In the genomic region with DNA sequence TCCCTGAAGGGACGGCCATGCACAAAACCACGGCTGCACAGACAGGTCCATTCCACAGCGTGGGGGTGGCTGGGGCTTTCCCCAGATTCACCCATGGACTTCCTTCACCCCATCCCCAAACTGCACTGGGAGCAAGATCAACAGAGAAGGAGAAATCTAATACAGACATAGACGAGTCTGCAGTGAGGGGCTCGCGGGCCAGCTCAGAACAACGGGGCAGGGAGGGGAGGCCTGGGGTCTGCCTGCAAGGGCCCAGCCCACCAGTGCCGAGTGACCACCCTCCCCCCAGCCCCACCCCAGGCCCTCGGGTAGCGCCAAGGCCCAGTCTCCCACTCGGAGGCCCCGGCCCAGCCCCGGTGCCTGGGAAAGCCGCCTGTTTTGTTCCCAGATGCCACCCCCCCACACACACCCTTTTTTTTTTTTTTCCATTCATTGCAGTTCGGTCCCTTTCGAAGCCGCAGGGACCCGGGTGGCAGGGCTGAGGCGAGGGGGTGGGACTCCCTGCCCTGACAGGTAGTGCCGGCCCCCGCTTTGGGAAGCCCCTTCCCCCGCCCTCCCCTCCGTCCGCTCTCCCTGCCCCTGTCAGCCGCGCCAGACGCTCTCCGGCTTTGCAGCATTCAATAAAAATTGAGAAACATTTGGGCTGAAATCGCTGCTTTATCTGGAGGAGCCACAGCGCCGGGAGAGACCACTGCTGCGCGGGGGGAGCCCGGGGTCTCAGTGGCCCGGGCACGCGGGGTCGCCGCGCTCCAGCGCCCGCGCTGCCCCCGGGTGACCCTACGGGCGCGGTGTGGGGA, we compare ENCODE assay signal across 8 cellular contexts. TPM values are rescaled to one million over a fixed set of nuclear protein-coding genes. Genes with fewer than 3 reads are reported as not detected.
DNase-seq lines count a peak whose midpoint lies in the region; ATAC-seq and TF ChIP-seq lines count a peak whose summit lies in the region.

No MANE protein-coding gene starts in this region.

- H3K79me2 ChIP-seq in MM.1S (ENCODE audit: low read length), result no peaks in the 10 kb centered on the region

- H3K4me1 Mint-ChIP-seq in Calu3 (ENCODE audit: low read depth, unreplicated experiment), result no peaks in the 10 kb centered on the region
- peaks cover 10 to 14% (median 12%) of the 10 kb centered on the region in 3 donors for H3K4me1 Mint-ChIP-seq in IgD-negative memory B cell

- TF ChIP-seq CTCF in Calu3 (IDR thresholded peaks at IDR 0.05; ENCODE audit: unreplicated experiment) (no peak), dorsolateral prefrontal cortex (IDR thresholded peaks at IDR 0.05 in 54 of 56, conservative IDR thresholded peaks at IDR 0.05 in 2 of 56; ENCODE audit: low read depth in 1 of 56, partially characterized antibody in 56 of 56) (no peak), MM.1S (IDR thresholded peaks at IDR 0.05; ENCODE audit: low read length) (no peak)

- no peaks in the 10 kb centered on the region for H3K9me3 ChIP-seq in MM.1S (replicated peaks; ENCODE audit: insufficient read depth, low read length)

- H3F3A ChIP-seq in MM.1S (ENCODE audit: insufficient read depth, low read length), result no peaks in the 10 kb centered on the region

- no peaks in the 10 kb centered on the region for H3K36me3 Mint-ChIP-seq in Calu3 (ENCODE audit: insufficient read depth, unreplicated experiment)
- H3K36me3 Mint-ChIP-seq in IgD-negative memory B cell, result no peaks in the 10 kb centered on the region

- H3K9me2 ChIP-seq in MM.1S (replicated peaks; ENCODE audit: insufficient read depth, low read length), result no peaks in the 10 kb centered on the region

- H3K4me3 ChIP-seq in dorsolateral prefrontal cortex, result peak overlapping the region; percentile 40 to 77 (median 60)
- H3K4me3 ChIP-seq in MM.1S (ENCODE audit: low read length), result no peak overlapping the region

- H3K27me3 Mint-ChIP-seq in Calu3 (ENCODE audit: unreplicated experiment), result no peaks in the 10 kb centered on the region
- H3K27me3 Mint-ChIP-seq in IgD-negative memory B cell, result peaks cover 49% of the 10 kb centered on the region

- H4K20me1 ChIP-seq in MM.1S (ENCODE audit: insufficient read depth, low read length), result no peaks in the 10 kb centered on the region

- H3K27me3 ChIP-seq in dorsolateral prefrontal cortex (no peaks in the 10 kb centered on the region), MM.1S (replicated peaks; ENCODE audit: insufficient read depth, low read length) (peaks cover 77% of the 10 kb centered on the region)

- no TSS peak for BruUV-seq in Calu3 (replicated peaks; lab: Mats Ljungman, UMichigan)

- CTCF ChIA-PET in Calu3 (lab: Charles Lee), result interaction anchor here (0.5 to 1.1 kb wide), 2 partner anchors 152 to 1013 kb away, joined by 3 to 4 read pairs; no protein-coding TSS in a partner anchor

- ATAC-seq in GM21526 (IDR thresholded peaks at IDR 0.05; ENCODE audit: low FRiP score, unreplicated experiment), result no peak

- H3K27ac ChIP-seq in dorsolateral prefrontal cortex (peak overlapping the region in 55 of 59 donors; percentile 45 to 90 (median 77)), substantia nigra (ENCODE audit: low read depth, low read length, poor library complexity, severe bottlenecking) (peak overlapping the region; percentile 69), MM.1S (ENCODE audit: low read length) (no peak overlapping the region)

- H3K36me3 ChIP-seq in MM.1S (replicated peaks; ENCODE audit: insufficient read depth, low read length), result no peaks in the 10 kb centered on the region

- no peaks in the 10 kb centered on the region for H3K4me1 ChIP-seq in MM.1S (ENCODE audit: low read length)

- no peak overlapping the region for H3K4me2 ChIP-seq in MM.1S (ENCODE audit: low read depth, low read length)

- intact Hi-C loops in Calu3 (cut with micrococcal nuclease; ENCODE audit: unreplicated experiment) (no loop called here), dorsolateral prefrontal cortex (cut with DNase I) (loop anchor here (5.0 kb wide), 2 partner anchors 67 to 107 kb away; no protein-coding TSS in a partner anchor)

- H3K9me3 Mint-ChIP-seq in Calu3 (ENCODE audit: low read depth, unreplicated experiment), result no peaks in the 10 kb centered on the region
- peaks cover 0 to 5% (median 0%) of the 10 kb centered on the region in 3 donors for H3K9me3 Mint-ChIP-seq in IgD-negative memory B cell

- H3K27ac Mint-ChIP-seq in Calu3 (ENCODE audit: unreplicated experiment) (no peak overlapping the region), IgD-negative memory B cell (peak overlapping the region in 1 of 3 donors; percentile 35)

- peak; percentile 58 for DNase-seq in Calu3
- DNase-seq in T follicular helper cell (ENCODE audit: low read depth), result peak; percentile 5
- peak in 9 of 10 donors; percentile 44 to 73 (median 57) for DNase-seq in dorsolateral prefrontal cortex
- peak; percentile 64 to 74 for DNase-seq in lung microvascular endothelial cell (ENCODE audit: low read depth in 2 of 2)
- peak in 39 of 49 donors; percentile 17 to 77 (median 51) for DNase-seq in substantia nigra (lab: John Stamatoyannopoulos, UW)
- no peak for DNase-seq in MM.1S

- H3K9ac ChIP-seq in MM.1S (ENCODE audit: low read length), result no peak overlapping the region

- peak overlapping the region; percentile 52 for H3K4me3 Mint-ChIP-seq in Calu3 (ENCODE audit: low read depth, unreplicated experiment)
- peak overlapping the region; percentile 66 to 87 (median 74) for H3K4me3 Mint-ChIP-seq in IgD-negative memory B cell

- no peak overlapping the region for H2AFZ ChIP-seq in MM.1S (ENCODE audit: low read length)

RNA-seq across cellular contexts. Expression of gene EPHB2, which starts 0.6 kb away (rescaled TPM):
- total RNA-seq in Calu3 (2022) (15.6 and 19.3 TPM in 2 replicates), dorsolateral prefrontal cortex (10 to 100 TPM; 11.4 to 21.5 (median 15.7) TPM), lung microvascular endothelial cell (18.7 and 20.9 TPM in 2 replicates)
- not detected for polyA plus RNA-seq in IgD-negative memory B cell

RNA-seq across cellular contexts. Expression of gene C1QB, which starts 57.1 kb away (rescaled TPM):
- not detected in 2 replicates for total RNA-seq in Calu3 (2022)
- not detected for polyA plus RNA-seq in IgD-negative memory B cell
- total RNA-seq in dorsolateral prefrontal cortex, result 100 to 1,000 TPM in 35 of 120 experiments, 10 to 100 TPM in 85; 12.3 to 456 (median 73.0) TPM
- not detected in 2 replicates for total RNA-seq in lung microvascular endothelial cell

Comparison
In these comparisons a context has a peak if more than half of its experiments do, and no peak if none do; other contexts are left out.
1. RNA of gene C1QB, which starts 57.1 kb away (total RNA-seq): 12.3 to 456 TPM in dorsolateral prefrontal cortex; not detected in Calu3 and not detected in lung microvascular endothelial cell; every median in the first group is over 10 times any median in the second.